ENCODE assay signal across 10 cellular contexts in the genomic region with DNA sequence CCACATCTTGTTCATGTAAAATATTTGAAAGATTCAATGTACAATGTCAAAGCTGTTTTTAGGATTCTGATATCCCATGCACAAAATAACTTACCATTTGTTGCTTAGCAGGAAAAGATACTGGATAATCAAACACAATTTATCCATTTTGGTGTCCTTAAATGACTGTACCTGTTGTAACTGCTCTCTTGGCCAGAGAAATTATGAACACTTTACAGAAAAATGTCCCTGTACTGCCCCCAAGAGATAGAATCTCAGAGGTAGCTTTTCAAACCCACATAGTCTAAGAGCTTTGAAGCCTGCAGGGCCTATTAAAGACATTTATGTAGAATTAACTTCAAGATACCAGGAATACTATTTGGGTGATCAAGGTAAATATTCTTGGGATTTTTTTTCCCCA. TPM values are rescaled to one million over a fixed set of nuclear protein-coding genes. Genes with fewer than 3 reads are reported as not detected.
DNase-seq lines count a peak whose midpoint lies in the region; TF ChIP-seq lines count a peak whose summit lies in the region.
"Had no signal": no experiment of that assay in that cellular context is flagged by ENCODE, and none has a peak within 500 bp of the region (broad histone marks: within the 10 kb centered on the region; RNA-seq: fewer than 3 reads in every experiment).

No MANE protein-coding gene starts in this region.

- H3K4me1 Mint-ChIP-seq in chondrocyte (ENCODE audit: low read depth), result peaks cover 26% of the 10 kb centered on the region

- no peak overlapping the region for H3K4me3 Mint-ChIP-seq in chondrocyte (ENCODE audit: unreplicated experiment)

- peaks cover 37 to 39% of the 10 kb centered on the region in 2 experiments for H3K4me1 ChIP-seq in neutrophil (ENCODE audit: control insufficient read depth in 1 of 2, insufficient read depth in 1 of 2, low read depth in 1 of 2, low read length in 1 of 2)

- H3K9me3 Mint-ChIP-seq in chondrocyte (ENCODE audit: low read depth), result no peaks in the 10 kb centered on the region

- H3K27ac Mint-ChIP-seq in chondrocyte (ENCODE audit: unreplicated experiment), result no peak overlapping the region

- H3K27ac ChIP-seq in neutrophil, result peak overlapping the region; percentile 47
- H3K27ac ChIP-seq: epithelial cell of prostate had no signal

- no peaks in the 10 kb centered on the region for H3K27me3 ChIP-seq in neutrophil

- TF ChIP-seq CTCF in GM12864 (IDR thresholded peaks at IDR 0.05; ENCODE audit: low read depth, low read length, missing control alignments) (peak; percentile 5), NB4 (IDR thresholded peaks at IDR 0.05; ENCODE audit: low read depth, low read length) (no peak), chondrocyte (IDR thresholded peaks at IDR 0.05) (peak; percentile 69), neutrophil (IDR thresholded peaks at IDR 0.05) (no peak)

- H3K4me3 ChIP-seq in GM12864 (ENCODE audit: low read depth, low read length) (no peak overlapping the region), NB4 (ENCODE audit: low read depth, low read length) (no peak overlapping the region), neutrophil (ENCODE audit: low read depth in 1 of 2, low read length in 1 of 2) (no peak overlapping the region)

- no peaks in the 10 kb centered on the region for H3K36me3 ChIP-seq in neutrophil

- TF ChIP-seq POLR2A in NB4 (IDR thresholded peaks at IDR 0.05; ENCODE audit: extremely low read depth, insufficient read length), result no peak
- no peak for TF ChIP-seq POLR2A in erythroblast (IDR thresholded peaks at IDR 0.05; ENCODE audit: low read length)

- no peaks in the 10 kb centered on the region for H3K27me3 Mint-ChIP-seq in chondrocyte (ENCODE audit: low read depth)

- DNase-seq in GM12864 (ENCODE audit: low read depth), result no peak
- peak; percentile 32 for DNase-seq in NB4 (ENCODE audit: low read depth)
- DNase-seq in chondrocyte (ENCODE audit: low spot score), result no peak
- DNase-seq in GDM1 (lab: John Stamatoyannopoulos, UW), result no peak
- DNase-seq in erythroblast (lab: John Stamatoyannopoulos, UW), result no peak
- DNase-seq in activated gamma-delta T cell treated with Interleukin-2 at 50 U/mL for 16 hours, result no peak
- DNase-seq in iPS-NIHi11 (ENCODE audit: low spot score), result no peak
- DNase-seq: NCI-H510A treated with DMSO at 0.1 percent for 48 hours had no signal

- H3K36me3 Mint-ChIP-seq in chondrocyte (ENCODE audit: low read depth), result no peaks in the 10 kb centered on the region

- no peaks in the 10 kb centered on the region for H3K9me3 ChIP-seq in neutrophil

RNA-seq across cellular contexts. Expression of a gene that starts 12.2 kb away (rescaled TPM):
- 26.7 to 29.9 TPM (median 29.1 TPM) in 3 replicates for total RNA-seq in chondrocyte

RNA-seq across cellular contexts. Expression of a gene that starts 46.9 kb away (rescaled TPM):
- total RNA-seq in chondrocyte, result not detected in 3 replicates

Comparison
In these comparisons a context has a peak if more than half of its experiments do, and no peak if none do; other contexts are left out.
1. CTCF ChIP-seq: peak in GM12864 (single experiment) and chondrocyte (single experiment); none in NB4 (single experiment) and neutrophil (single experiment).